8 cellular contexts compared by ENCODE assay signal in genomic region chr10:79179404-79180309, GRCh38.
DNase-seq lines count a peak whose midpoint lies in the region; ATAC-seq and TF ChIP-seq lines count a peak whose summit lies in the region.

No MANE protein-coding gene starts in this region.

- no peaks in the 10 kb centered on the region for H3K27me3 ChIP-seq in BLaER1 treated with 17β-estradiol and CSF1 and Interleukin-3, amounts not matched to agents 10 nM and 100 nM
- no peaks in the 10 kb centered on the region for H3K27me3 ChIP-seq in neural cell (ENCODE audit: insufficient read depth, low read depth, low read length)
- H3K27me3 ChIP-seq in CD8-positive, alpha-beta T cell (ENCODE audit: insufficient read depth, low read length), result no peaks in the 10 kb centered on the region
- H3K27me3 ChIP-seq in mammary epithelial cell (ENCODE audit: insufficient read depth, low read length), result no peaks in the 10 kb centered on the region

- no peaks in the 10 kb centered on the region for H3K36me3 Mint-ChIP-seq in CD8-positive, alpha-beta T cell

- peak; percentile 3 for DNase-seq in NCI-H1417 treated with DMSO at 0.1 percent for 48 hours (lab: John Stamatoyannopoulos, UW)
- peak; percentile 50 for DNase-seq in cerebellum (ENCODE audit: low spot score)
- DNase-seq in CD8-positive, alpha-beta T cell, result no peak
- no peak for DNase-seq in mammary epithelial cell

- H3K4me3 Mint-ChIP-seq in CD8-positive, alpha-beta T cell, result no peak overlapping the region

- intact Hi-C loops in CD8-positive, alpha-beta T cell (cut with DNase I, micrococcal nuclease), result no loop called here
- intact Hi-C loops in mammary epithelial cell (cut with micrococcal nuclease), result loop anchor here (5.0 kb wide), 1 partner anchor 107 kb away; no protein-coding TSS in a partner anchor

- H3K27ac ChIP-seq in BLaER1 treated with 17β-estradiol and CSF1 and Interleukin-3, amounts not matched to agents 10 nM and 100 nM, result peak overlapping the region in 9 of 11 experiments; percentile 27 to 84 (median 68); a peak in 17 of 22 replicates
- H3K27ac ChIP-seq in neural cell (ENCODE audit: low read length), result peak overlapping the region; percentile 48
- H3K27ac ChIP-seq in CD8-positive, alpha-beta T cell (ENCODE audit: low read depth, low read length), result no peak overlapping the region
- no peak overlapping the region for H3K27ac ChIP-seq in mammary epithelial cell (ENCODE audit: insufficient read depth, low read depth, low read length)

- no peak overlapping the region for H2AFZ ChIP-seq in neural cell (ENCODE audit: low read depth, low read length)
- H2AFZ ChIP-seq in mammary epithelial cell (ENCODE audit: low read depth, low read length), result no peak overlapping the region

- H3K9me3 ChIP-seq in BLaER1 treated with 17β-estradiol and CSF1 and Interleukin-3, amounts not matched to agents 10 nM and 100 nM (replicated peaks in 1 of 11), result no peaks in the 10 kb centered on the region
- H3K9me3 ChIP-seq in neural cell (ENCODE audit: low read length) (no peaks in the 10 kb centered on the region), mammary epithelial cell (replicated peaks; ENCODE audit: insufficient read depth, low read length) (no peaks in the 10 kb centered on the region)
- H3K9me3 ChIP-seq in CD8-positive, alpha-beta T cell (ENCODE audit: low read length), result no peaks in the 10 kb centered on the region

- H3K4me1 ChIP-seq in BLaER1 treated with 17β-estradiol and CSF1 and Interleukin-3, amounts not matched to agents 10 nM and 100 nM, result peaks cover 100% of the 10 kb centered on the region in 10 experiments
- no peaks in the 10 kb centered on the region for H3K4me1 ChIP-seq in CD8-positive, alpha-beta T cell (ENCODE audit: insufficient read depth, low read length)
- H3K4me1 ChIP-seq in mammary epithelial cell (ENCODE audit: insufficient read depth, low read length), result peaks cover 52% of the 10 kb centered on the region

- H3K4me3 ChIP-seq in BLaER1 treated with 17β-estradiol and CSF1 and Interleukin-3, amounts not matched to agents 10 nM and 100 nM, result peak overlapping the region in 3 of 10 experiments; percentile 1 to 27 (median 26); a peak in 6 of 20 replicates
- H3K4me3 ChIP-seq in neural cell (ENCODE audit: low read length) (peak overlapping the region; percentile 56), mammary epithelial cell (replicated peaks in 1 of 3; ENCODE audit: insufficient read depth in 1 of 3, low read depth in 2 of 3, low read length in 3 of 3) (no peak overlapping the region)
- no peak overlapping the region for H3K4me3 ChIP-seq in CD8-positive, alpha-beta T cell (ENCODE audit: low read depth, low read length)

- H3K36me3 ChIP-seq in BLaER1 treated with 17β-estradiol and CSF1 and Interleukin-3, amounts not matched to agents 10 nM and 100 nM, result peaks cover 8 to 54% (median 29%) of the 10 kb centered on the region in 11 experiments; a peak in 18 of 22 replicates
- H3K36me3 ChIP-seq in neural cell (ENCODE audit: insufficient read depth, low read length), result no peaks in the 10 kb centered on the region
- no peaks in the 10 kb centered on the region for H3K36me3 ChIP-seq in CD8-positive, alpha-beta T cell (ENCODE audit: insufficient read depth, low read length)
- H3K36me3 ChIP-seq in mammary epithelial cell (ENCODE audit: insufficient read depth, low read length), result no peaks in the 10 kb centered on the region

- H3F3A ChIP-seq in neural cell (ENCODE audit: insufficient read depth, low read length, poor library complexity, severe bottlenecking), result no peaks in the 10 kb centered on the region

- ATAC-seq in CD8-positive, alpha-beta T cell, result no peak
- ATAC-seq in GM19463 (IDR thresholded peaks at IDR 0.05; ENCODE audit: unreplicated experiment), result no peak
- no peak for ATAC-seq in GM21619 (IDR thresholded peaks at IDR 0.05; ENCODE audit: unreplicated experiment)

- H3K9ac ChIP-seq in BLaER1 treated with 17β-estradiol and CSF1 and Interleukin-3, amounts not matched to agents 10 nM and 100 nM, result peak overlapping the region in 10 of 11 experiments; percentile 5 to 75 (median 46); a peak in 13 of 22 replicates
- H3K9ac ChIP-seq in neural cell (ENCODE audit: low read length) (peak overlapping the region; percentile 38), mammary epithelial cell (ENCODE audit: insufficient read depth, low read length) (no peak overlapping the region)

- peaks cover 14% of the 10 kb centered on the region for H3K79me2 ChIP-seq in neural cell (replicated peaks; ENCODE audit: insufficient read depth, low read length)
- no peaks in the 10 kb centered on the region for H3K79me2 ChIP-seq in mammary epithelial cell (ENCODE audit: insufficient read depth, low read length)

- H3K9me3 Mint-ChIP-seq in CD8-positive, alpha-beta T cell, result no peaks in the 10 kb centered on the region

- no peaks in the 10 kb centered on the region for H3K4me1 Mint-ChIP-seq in CD8-positive, alpha-beta T cell (ENCODE audit: low read depth)

- peak; percentile 56 for TF ChIP-seq RAD21 in neural cell (conservative IDR thresholded peaks at IDR 0.05)

- no TSS peak for BruUV-seq in mammary epithelial cell (replicated peaks; lab: Mats Ljungman, UMichigan)

- CTCF ChIA-PET in CD8-positive, alpha-beta T cell (lab: Charles Lee), result interaction anchor here (5.8 kb wide), 1 partner anchor 16 kb away, joined by 32 read pairs; no protein-coding TSS in a partner anchor
- CTCF ChIA-PET in mammary epithelial cell (lab: Charles Lee; ENCODE audit: low non-redundant PET), result interaction anchor here (0.6 to 0.7 kb wide), 2 partner anchors 12 to 685 kb away, joined by 3 read pairs; no protein-coding TSS in a partner anchor

- TF ChIP-seq EP300 in neural cell (conservative IDR thresholded peaks at IDR 0.05; ENCODE audit: poor library complexity, severe bottlenecking), result no peak

- peaks cover 99 to 100% (median 100%) of the 10 kb centered on the region in 11 experiments for H4K20me1 ChIP-seq in BLaER1 treated with 17β-estradiol and CSF1 and Interleukin-3, amounts not matched to agents 10 nM and 100 nM
- no peaks in the 10 kb centered on the region for H4K20me1 ChIP-seq in neural cell (ENCODE audit: insufficient read depth)
- no peaks in the 10 kb centered on the region for H4K20me1 ChIP-seq in mammary epithelial cell (ENCODE audit: insufficient read depth, low read length)

- peak overlapping the region; percentile 88 to 100 (median 98) for H3K4me2 ChIP-seq in BLaER1 treated with 17β-estradiol and CSF1 and Interleukin-3, amounts not matched to agents 10 nM and 100 nM
- H3K4me2 ChIP-seq in neural cell (ENCODE audit: low read length), result peak overlapping the region; percentile 41
- H3K4me2 ChIP-seq in mammary epithelial cell (ENCODE audit: insufficient read depth, low read depth, low read length), result no peak overlapping the region

- dilution Hi-C loops in mammary epithelial cell (cut with HindIII; ENCODE audit: low sequenced_read_pairs), result no loop called here

- H3K27me3 Mint-ChIP-seq in CD8-positive, alpha-beta T cell (ENCODE audit: low read depth), result no peaks in the 10 kb centered on the region

- no peak overlapping the region for H3K27ac Mint-ChIP-seq in CD8-positive, alpha-beta T cell

- TF ChIP-seq CTCF in neural cell (IDR thresholded peaks at IDR 0.05; ENCODE audit: poor library complexity, severe bottlenecking), result peak; percentile 56
- TF ChIP-seq CTCF in CD8-positive, alpha-beta T cell (IDR thresholded peaks at IDR 0.05), result no peak
- no peak for TF ChIP-seq CTCF in mammary epithelial cell (conservative IDR thresholded peaks at IDR 0.05 in 1 of 2, IDR thresholded peaks at IDR 0.05 in 1 of 2; ENCODE audit: extremely low read depth in 1 of 2, insufficient read depth in 1 of 2, low read depth in 1 of 2, low read length in 2 of 2)

- 95% methylated on average over 8 of the region's 14 CpGs for WGBS in mammary epithelial cell (ENCODE audit: low coverage, missing lambda C conversion rate)

- in situ Hi-C loops in mammary epithelial cell (cut with MboI; ENCODE audit: low sequenced_read_pairs in 2 of 2), result no loop called here

- POLR2A ChIA-PET in CD8-positive, alpha-beta T cell (lab: Charles Lee), result no interaction called here

- H3K9me2 ChIP-seq in neural cell (ENCODE audit: insufficient read depth, low read length), result no peaks in the 10 kb centered on the region

TF ChIP-seq in neural cell, 6 proteins besides CTCF, POLR2A, EP300 and RAD21:
- TF ChIP-seq TAF1 (IDR thresholded peaks at IDR 0.05; ENCODE audit: low read depth) (no peak), MXI1 (conservative IDR thresholded peaks at IDR 0.05; ENCODE audit: poor library complexity, severe bottlenecking) (peak; percentile 50), SMC3 (conservative IDR thresholded peaks at IDR 0.05; ENCODE audit: poor library complexity) (peak; percentile 61), REST (IDR thresholded peaks at IDR 0.05; ENCODE audit: borderline replicate concordance) (no peak), POLR2AphosphoS5 (IDR thresholded peaks at IDR 0.05) (no peak)

Comparison
In these comparisons a context has a peak if more than half of its experiments do, and no peak if none do; other contexts are left out.
1. H3K27ac ChIP-seq: peak in BLaER1 treated with 17β-estradiol and CSF1 and Interleukin-3, amounts not matched to agents 10 nM and 100 nM (9 of 11) and neural cell (single experiment); none in CD8-positive, alpha-beta T cell (single experiment) and mammary epithelial cell (single experiment).
2. DNase-seq: peak in NCI-H1417 treated with DMSO at 0.1 percent for 48 hours (single experiment) and cerebellum (single experiment); none in CD8-positive, alpha-beta T cell (0 of 7) and mammary epithelial cell (single experiment).